In the genomic region with DNA sequence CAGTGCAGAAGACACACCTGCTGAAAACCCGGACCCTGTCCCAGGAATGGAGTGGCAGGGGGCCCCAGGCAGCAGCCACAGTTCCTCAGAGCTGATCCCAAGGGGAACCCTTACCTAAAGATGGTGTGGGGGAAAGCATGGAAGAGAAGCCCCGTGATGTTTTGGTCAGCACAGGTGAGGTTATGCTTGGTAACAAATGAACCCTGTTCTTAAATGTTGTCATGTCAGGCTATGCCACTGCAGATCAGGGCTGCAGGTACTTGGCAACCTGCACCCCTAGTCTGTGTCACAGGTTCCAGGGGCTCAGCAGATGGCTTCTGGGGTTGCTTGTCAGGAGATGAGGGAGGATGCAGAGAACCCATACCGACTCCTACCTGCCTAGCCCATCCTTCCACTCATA, we compare ENCODE assay signal across 30 cellular contexts. TPM values are rescaled to one million over a fixed set of nuclear protein-coding genes. Genes with fewer than 3 reads are reported as not detected.
DNase-seq lines count a peak whose midpoint lies in the region; ATAC-seq, FAIRE-seq and TF ChIP-seq lines count a peak whose summit lies in the region.
"Had no signal": no experiment of that assay in that cellular context is flagged by ENCODE, and none has a peak within 500 bp of the region (broad histone marks: within the 10 kb centered on the region; RNA-seq: fewer than 3 reads in every experiment).

No MANE protein-coding gene starts in this region.

- peaks cover 8% of the 10 kb centered on the region for H3K9me3 Mint-ChIP-seq in chondrocyte (ENCODE audit: low read depth)
- H3K9me3 Mint-ChIP-seq: CD4-positive, alpha-beta memory T cell; CD8-positive, alpha-beta memory T cell had no signal

- H2AK5ac ChIP-seq in neuronal stem cell (ENCODE audit: low read depth, low read length) (no peak overlapping the region), mesenchymal stem cell (ENCODE audit: low read length, severe bottlenecking) (no peak overlapping the region)

- H3K27me3 ChIP-seq in heart right ventricle (peaks cover 0 to 36% (median 18%) of the 10 kb centered on the region in 7 donors), HepG2 (ENCODE audit: control insufficient read depth in 1 of 2, insufficient read depth in 2 of 2, low read length in 2 of 2) (no peaks in the 10 kb centered on the region), neuronal stem cell (ENCODE audit: control insufficient read depth in 3 of 3, insufficient read depth in 3 of 3, low read depth in 1 of 3, low read length in 3 of 3) (peaks cover 0 to 4% (median 0%) of the 10 kb centered on the region in 3 experiments), mesenchymal stem cell (ENCODE audit: control insufficient read depth in 1 of 2, insufficient read depth in 1 of 2, low read length in 2 of 2) (peaks cover 7 to 42% of the 10 kb centered on the region in 2 experiments)
- H3K27me3 ChIP-seq: BE2C, BLaER1 had no signal

- H3K18ac ChIP-seq in neuronal stem cell (ENCODE audit: low read length) (no peak overlapping the region), mesenchymal stem cell (ENCODE audit: low read depth in 1 of 2, low read length in 2 of 2) (no peak overlapping the region)

- H3K9ac ChIP-seq in HepG2 (ENCODE audit: insufficient read depth, low read depth, low read length) = no peak overlapping the region
- H3K9ac ChIP-seq in neuronal stem cell (ENCODE audit: low read depth, low read length, poor library complexity) = no peak overlapping the region
- no peak overlapping the region for H3K9ac ChIP-seq in mesenchymal stem cell (ENCODE audit: low read length)
- H3K9ac ChIP-seq: BLaER1 had no signal

- H2BK15ac ChIP-seq in neuronal stem cell (ENCODE audit: low read length) (peak overlapping the region; percentile 51), mesenchymal stem cell (ENCODE audit: low read depth, poor library complexity, severe bottlenecking) (no peak overlapping the region)

- no TSS peak for BruUV-seq in HepG2 (replicated peaks; lab: Mats Ljungman, UMichigan)

- no peaks in the 10 kb centered on the region for H3K4me1 Mint-ChIP-seq in chondrocyte (ENCODE audit: low read depth)
- H3K4me1 Mint-ChIP-seq: CD14-positive monocyte; CD4-positive, alpha-beta memory T cell; CD4-positive, CD25-positive, alpha-beta regulatory T cell; CD8-positive, alpha-beta memory T cell had no signal

- ATAC-seq in Right ventricle myocardium superior (ENCODE audit: poor library complexity) = no peak
- no peak for ATAC-seq in heart right ventricle
- no peak for ATAC-seq in HepG2
- no peak for ATAC-seq in GM18505 (IDR thresholded peaks at IDR 0.05; ENCODE audit: unreplicated experiment)
- ATAC-seq: GM12878 had no signal

- no peak for FAIRE-seq in HepG2 (lab: Jason Lieb, UNC)
- FAIRE-seq: A204.1, GM12878, GM12892, GM19239 had no signal

- H2BK5ac ChIP-seq in neuronal stem cell (ENCODE audit: low read length) (peak overlapping the region; percentile 71), mesenchymal stem cell (ENCODE audit: low read depth, low read length, poor library complexity, severe bottlenecking) (no peak overlapping the region)

- H4K91ac ChIP-seq in neuronal stem cell (ENCODE audit: low read depth, low read length, poor library complexity) = no peak overlapping the region
- H4K91ac ChIP-seq in mesenchymal stem cell (ENCODE audit: low read length) = no peak overlapping the region

- in situ Hi-C loops in HepG2 (cut with HindIII; ENCODE audit: extremely low pct_ligation_motif_present, low pct_unique_long_range_greater_than_20kb) = no loop called here

- POLR2A ChIA-PET in HepG2 (lab: Yijun Ruan, JAX) = no interaction called here

- H2BK120ac ChIP-seq in neuronal stem cell (ENCODE audit: low read depth, low read length) = no peak overlapping the region
- H2BK120ac ChIP-seq in mesenchymal stem cell (ENCODE audit: low read depth, low read length) = no peak overlapping the region

- TF ChIP-seq CTCF in heart right ventricle (IDR thresholded peaks at IDR 0.05) = no peak
- no peak for TF ChIP-seq CTCF in chondrocyte (IDR thresholded peaks at IDR 0.05)
- TF ChIP-seq CTCF in HepG2 (CRISPR knock-in tag; IDR thresholded peaks at IDR 0.05) = no peak

- WGBS in heart right ventricle, 2 donors = 87 to 88% methylated on average over 3 of the region's 3 CpGs
- WGBS in HepG2 (ENCODE audit: low lambda C conversion rate) = 37% methylated on average over 2 of the region's 3 CpGs
- WGBS in neuronal stem cell (ENCODE audit: extremely low coverage in 2 of 2, insufficient read length in 2 of 2, insufficient replicate concordance in 1 of 2), 2 donors = no CpG with 5 or more reads among the region's 3 CpGs
- WGBS in mesenchymal stem cell = 57% methylated on average over 2 of the region's 3 CpGs

- H3K4ac ChIP-seq in neuronal stem cell (ENCODE audit: low read length) (no peak overlapping the region), mesenchymal stem cell (ENCODE audit: low read depth in 1 of 2, low read length in 2 of 2) (no peak overlapping the region)

- TF ChIP-seq RAD21 in HepG2 (CRISPR knock-in tag; IDR thresholded peaks at IDR 0.05) = no peak

- intact Hi-C loops in Right ventricle myocardium superior (cut with DNase I) = no loop called here
- intact Hi-C loops in heart right ventricle (cut with DNase I) = no loop called here
- intact Hi-C loops in HepG2 (cut with micrococcal nuclease; ENCODE audit: unreplicated experiment) = no loop called here

- CTCF ChIA-PET in HepG2 (lab: Yijun Ruan, JAX; ENCODE audit: low intra/inter-chr PET ratio, low total read pairs) = no interaction called here

- no peaks in the 10 kb centered on the region for H4K20me1 ChIP-seq in HepG2 (ENCODE audit: insufficient read depth, low read length)
- H4K20me1 ChIP-seq: BLaER1 had no signal

- H3K4me3 Mint-ChIP-seq in chondrocyte (ENCODE audit: unreplicated experiment) = no peak overlapping the region
- H3K4me3 Mint-ChIP-seq: CD14-positive monocyte; CD4-positive, alpha-beta memory T cell; CD4-positive, CD25-positive, alpha-beta regulatory T cell; CD8-positive, alpha-beta memory T cell had no signal

- no peak overlapping the region for H2BK12ac ChIP-seq in neuronal stem cell (ENCODE audit: low read length)
- no peak overlapping the region for H2BK12ac ChIP-seq in mesenchymal stem cell (ENCODE audit: low read length in 2 of 2)

- H2AFZ ChIP-seq in HepG2 (ENCODE audit: low read length) (no peak overlapping the region), neuronal stem cell (ENCODE audit: low read length) (no peak overlapping the region), mesenchymal stem cell (ENCODE audit: low read depth, low read length) (no peak overlapping the region)

- H3K23ac ChIP-seq in neuronal stem cell (ENCODE audit: low read depth, low read length, poor library complexity) (no peak overlapping the region), mesenchymal stem cell (ENCODE audit: low read length in 2 of 2) (no peak overlapping the region)

- H4K8ac ChIP-seq in neuronal stem cell (ENCODE audit: low read depth, low read length) = no peak overlapping the region
- no peak overlapping the region for H4K8ac ChIP-seq in mesenchymal stem cell (ENCODE audit: low read length)

- no peak overlapping the region for H3K4me3 ChIP-seq in heart right ventricle
- H3K4me3 ChIP-seq in HepG2 (replicated peaks in 1 of 3; ENCODE audit: insufficient read depth in 1 of 3, low read depth in 2 of 3, low read length in 3 of 3) = no peak overlapping the region
- H3K4me3 ChIP-seq in neuronal stem cell (ENCODE audit: low read length in 2 of 2) = no peak overlapping the region
- H3K4me3 ChIP-seq in mesenchymal stem cell (ENCODE audit: insufficient read depth in 1 of 2, low read depth in 1 of 2, low read length in 2 of 2) = no peak overlapping the region
- H3K4me3 ChIP-seq: BLaER1, GM12878 had no signal

- TF ChIP-seq EP300 in HepG2 (IDR thresholded peaks at IDR 0.05; ENCODE audit: low read depth in 2 of 2, low read length in 2 of 2) (no peak), HepG2 (CRISPR knock-in tag; IDR thresholded peaks at IDR 0.05; ENCODE audit: borderline replicate concordance) (no peak)

- H3K27ac Mint-ChIP-seq in chondrocyte (ENCODE audit: unreplicated experiment) = no peak overlapping the region
- H3K27ac Mint-ChIP-seq: CD14-positive monocyte; CD4-positive, alpha-beta memory T cell; CD4-positive, CD25-positive, alpha-beta regulatory T cell; CD8-positive, alpha-beta memory T cell had no signal

- DNase-seq in Right ventricle myocardium superior (peak; percentile 10), heart right ventricle (no peak), chondrocyte (ENCODE audit: low spot score) (peak; percentile 27), HepG2 (ENCODE audit: low spot score) (no peak), neuronal stem cell (ENCODE audit: low spot score) (no peak), mesenchymal stem cell (no peak)
- DNase-seq in activated CD4-positive, alpha-beta T cell treated with anti-CD3 and anti-CD28 coated beads, Interleukin-2, amount 50 U/mL, for 48 hours = no peak
- DNase-seq: 8988T; ACHN; BE2C; C1 segment of cervical spinal cord; CD4-positive, alpha-beta memory T cell; CD4-positive, CD25-positive, alpha-beta regulatory T cell; CD8-positive, alpha-beta memory T cell; COR-L47; DMS 273 treated with DMSO at 0.1 percent for 48 hours; DMS153; DMS53; DMS79; DND-41; EL; GDM1 had no signal

- H3K27me3 Mint-ChIP-seq in chondrocyte (ENCODE audit: low read depth) = peaks cover 20% of the 10 kb centered on the region
- H3K27me3 Mint-ChIP-seq: CD4-positive, CD25-positive, alpha-beta regulatory T cell had no signal

- no peaks in the 10 kb centered on the region for H3K36me3 Mint-ChIP-seq in chondrocyte (ENCODE audit: low read depth)
- H3K36me3 Mint-ChIP-seq: CD14-positive monocyte; CD4-positive, alpha-beta memory T cell; CD4-positive, CD25-positive, alpha-beta regulatory T cell; CD8-positive, alpha-beta memory T cell had no signal

- H3K4me2 ChIP-seq in HepG2 (ENCODE audit: low read depth, low read length) (no peak overlapping the region), neuronal stem cell (ENCODE audit: insufficient read depth, low read length, poor library complexity, severe bottlenecking) (no peak overlapping the region), mesenchymal stem cell (ENCODE audit: low read length, poor library complexity, severe bottlenecking) (no peak overlapping the region)
- H3K4me2 ChIP-seq: BLaER1 had no signal

- peaks cover 0 to 6% (median 0%) of the 10 kb centered on the region in 11 donors for H3K9me3 ChIP-seq in heart right ventricle
- no peaks in the 10 kb centered on the region for H3K9me3 ChIP-seq in HepG2 (ENCODE audit: low read length)
- peaks cover 0 to 3% of the 10 kb centered on the region in 2 donors for H3K9me3 ChIP-seq in neuronal stem cell (replicated peaks in 1 of 2; ENCODE audit: control insufficient read depth in 2 of 2, insufficient read depth in 1 of 2, low read depth in 1 of 2, low read length in 2 of 2)
- H3K9me3 ChIP-seq in mesenchymal stem cell (ENCODE audit: control insufficient read depth, low read length) = no peaks in the 10 kb centered on the region
- H3K9me3 ChIP-seq: BE2C, BLaER1 had no signal

- H3K36me3 ChIP-seq in heart right ventricle = no peaks in the 10 kb centered on the region
- H3K36me3 ChIP-seq in HepG2 (replicated peaks in 1 of 2; ENCODE audit: control insufficient read depth in 1 of 2, insufficient read depth in 2 of 2, low read length in 2 of 2) = no peaks in the 10 kb centered on the region
- H3K36me3 ChIP-seq in neuronal stem cell (replicated peaks in 1 of 2; ENCODE audit: control insufficient read depth in 2 of 2, insufficient read depth in 2 of 2, low read length in 2 of 2) = no peaks in the 10 kb centered on the region
- H3K36me3 ChIP-seq in mesenchymal stem cell (ENCODE audit: control insufficient read depth in 1 of 2, insufficient read depth in 2 of 2, low read depth in 1 of 2, low read length in 2 of 2) = no peaks in the 10 kb centered on the region
- H3K36me3 ChIP-seq: BE2C, BLaER1 had no signal

- H3K79me1 ChIP-seq in neuronal stem cell (ENCODE audit: low read depth, low read length) (no peaks in the 10 kb centered on the region), mesenchymal stem cell (replicated peaks; ENCODE audit: low read length, poor library complexity, severe bottlenecking) (no peaks in the 10 kb centered on the region)

- peaks cover 0 to 3% (median 0%) of the 10 kb centered on the region in 9 donors for H3K4me1 ChIP-seq in heart right ventricle
- H3K4me1 ChIP-seq in HepG2 (ENCODE audit: insufficient read depth, low read length) = peaks cover 69% of the 10 kb centered on the region
- H3K4me1 ChIP-seq in neuronal stem cell (ENCODE audit: control insufficient read depth in 2 of 2, insufficient read depth in 1 of 2, low read depth in 1 of 2, low read length in 2 of 2) = peaks cover 0 to 10% of the 10 kb centered on the region in 2 donors
- H3K4me1 ChIP-seq in mesenchymal stem cell (ENCODE audit: control insufficient read depth, insufficient read depth, low read depth, low read length) = peaks cover 2% of the 10 kb centered on the region
- H3K4me1 ChIP-seq: BE2C, BLaER1 had no signal

- H3K79me2 ChIP-seq in HepG2 (ENCODE audit: insufficient read depth, low read length) = no peaks in the 10 kb centered on the region

- H3K14ac ChIP-seq in neuronal stem cell (ENCODE audit: low read length) (peak overlapping the region; percentile 59), mesenchymal stem cell (ENCODE audit: low read length in 2 of 2) (no peak overlapping the region)

- TF ChIP-seq POLR2A in HepG2 (IDR thresholded peaks at IDR 0.05; ENCODE audit: insufficient read depth in 1 of 2, low read depth in 2 of 2, low read length in 2 of 2) (no peak), GM18505 (IDR thresholded peaks at IDR 0.05; ENCODE audit: borderline replicate concordance, extremely low read depth, insufficient read depth, insufficient read length) (no peak)

- no peak overlapping the region for H3K27ac ChIP-seq in heart right ventricle
- no peak overlapping the region for H3K27ac ChIP-seq in HepG2 (ENCODE audit: extremely low read length, insufficient read depth, low read length)
- H3K27ac ChIP-seq in neuronal stem cell (replicated peaks; ENCODE audit: low read length) = no peak overlapping the region
- no peak overlapping the region for H3K27ac ChIP-seq in mesenchymal stem cell (ENCODE audit: low read length, poor library complexity, severe bottlenecking)
- H3K27ac ChIP-seq: BLaER1 had no signal

RNA-seq across cellular contexts. Expression of gene ADRA2C, which starts 50.8 kb away (rescaled TPM):
- total RNA-seq in Right ventricle myocardium superior = 6.2 TPM
- 1 to 10 TPM; 2.8 to 8.8 (median 5.1) TPM for total RNA-seq in heart right ventricle
- polyA plus RNA-seq in heart right ventricle = 1 to 10 TPM; 5.9 to 7.3 TPM
- 0.99 to 1.6 TPM (median 1.5 TPM) in 3 replicates for total RNA-seq in chondrocyte
- total RNA-seq in HepG2 (2016; rRNA removed; fragmentation: Illumina TruSeq; extraction: Trizol) = 43.8 and 69.7 TPM in 2 replicates
- 39.5 and 40.6 TPM in 2 replicates for total RNA-seq in HepG2 (2016; cell fraction: cytosol; rRNA removed; fragmentation: Illumina TruSeq; extraction: Trizol; ENCODE audit: low read depth)
- total RNA-seq in HepG2 (2016; cell fraction: insoluble cytoplasmic fraction; rRNA removed; fragmentation: Illumina TruSeq; extraction: Trizol) = 45.3 and 69.6 TPM in 2 replicates
- total RNA-seq in HepG2 (2016; cell fraction: membrane; rRNA removed; fragmentation: Illumina TruSeq; extraction: Trizol) = 83.4 and 93.4 TPM in 2 replicates
- total RNA-seq in HepG2 (2016; cell fraction: nucleus; rRNA removed; fragmentation: Illumina TruSeq; extraction: Trizol) = 32.1 and 42.6 TPM in 2 replicates
- polyA plus RNA-seq in HepG2 (2011; rRNA removed) = 15.4 and 23.1 TPM in 2 replicates
- 20.0 and 39.6 TPM in 2 replicates for polyA plus RNA-seq in HepG2 (2011; cell fraction: cytosol; rRNA removed)
- polyA plus RNA-seq in HepG2 (2011; cell fraction: nucleus; rRNA removed) = 34.6 and 44.2 TPM in 2 replicates
- polyA plus RNA-seq in HepG2 (2012) = 13.5 and 14.6 TPM in 2 replicates
- 40.9 and 41.6 TPM in 2 replicates for polyA plus RNA-seq in HepG2 (2016; cell fraction: cytosol; fragmentation: Illumina TruSeq; extraction: Trizol; ENCODE audit: low read depth)
- polyA plus RNA-seq in HepG2 (2016; cell fraction: insoluble cytoplasmic fraction; fragmentation: Illumina TruSeq; extraction: Trizol; ENCODE audit: low read depth) = 48.4 and 52.4 TPM in 2 replicates
- 74.1 and 77.9 TPM in 2 replicates for polyA plus RNA-seq in HepG2 (2016; cell fraction: membrane; fragmentation: Illumina TruSeq; extraction: Trizol; ENCODE audit: low read depth)
- polyA plus RNA-seq in HepG2 (2016; cell fraction: nucleus; fragmentation: Illumina TruSeq; extraction: Trizol; ENCODE audit: insufficient read depth, low read depth) = 63.0 and 70.2 TPM in 2 replicates
- 0.07 and 154 TPM in 2 replicates for polyA minus RNA-seq in HepG2 (2011; rRNA and poly(A)+ RNA removed; ENCODE audit: low replicate concordance)
- 31.1 and 39.3 TPM in 2 replicates for polyA minus RNA-seq in HepG2 (2011; cell fraction: cytosol; rRNA and poly(A)+ RNA removed)
- 9.3 and 10.7 TPM in 2 replicates for polyA minus RNA-seq in HepG2 (2011; cell fraction: nucleus; rRNA and poly(A)+ RNA removed)
- 7.7 TPM for polyA plus RNA-seq in neuronal stem cell (2013, experiment 1 of 2)
- polyA plus RNA-seq in neuronal stem cell (2013, experiment 2 of 2) = 7.2 TPM
- polyA plus RNA-seq in mesenchymal stem cell (2013, experiment 1 of 2) = 0.10 TPM
- polyA plus RNA-seq in mesenchymal stem cell (2013, experiment 2 of 2) = 0.12 TPM
- total RNA-seq: CD4-positive, alpha-beta memory T cell; CD4-positive, CD25-positive, alpha-beta regulatory T cell; CD8-positive, alpha-beta memory T cell had no signal
- polyA plus RNA-seq: AG04450; CD14-positive monocyte; CD4-positive, alpha-beta memory T cell; CD4-positive, CD25-positive, alpha-beta regulatory T cell; CD8-positive, alpha-beta memory T cell; GM12878 had no signal

Comparison
In these comparisons a context has a peak if more than half of its experiments do, and no peak if none do; other contexts are left out.
1. DNase-seq: peak in Right ventricle myocardium superior (single experiment) and chondrocyte (single experiment); none in heart right ventricle (0 of 2), HepG2 (single experiment), neuronal stem cell (single experiment), activated CD4-positive, alpha-beta T cell treated with anti-CD3 and anti-CD28 coated beads, Interleukin-2, amount 50 U/mL, for 48 hours (0 of 2) and mesenchymal stem cell (single experiment).